Comparison of ENCODE assay signal across 27 cellular contexts in the genomic region with DNA sequence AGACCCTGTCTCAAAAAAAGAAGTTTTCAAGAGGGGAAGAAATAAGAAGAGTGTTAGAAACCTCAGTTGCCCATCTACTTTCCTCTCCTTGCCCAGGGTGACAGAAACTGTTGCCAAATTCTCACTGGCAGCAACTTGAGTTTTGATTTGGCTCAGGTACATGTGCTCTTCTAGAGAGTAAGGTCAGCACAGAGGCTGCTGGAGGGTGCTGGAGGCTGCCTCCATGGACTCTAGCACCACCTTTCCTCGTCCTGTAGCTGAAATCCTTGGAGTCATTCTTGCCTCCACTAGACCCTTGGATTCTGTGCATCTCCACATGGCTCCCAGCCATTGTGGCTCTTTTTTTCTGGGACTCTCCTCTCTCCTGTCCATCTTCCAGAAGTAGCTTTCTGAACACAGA. TPM values are rescaled to one million over a fixed set of nuclear protein-coding genes. Genes with fewer than 3 reads are reported as not detected.
DNase-seq lines count a peak whose midpoint lies in the region; ATAC-seq, FAIRE-seq and TF ChIP-seq lines count a peak whose summit lies in the region.
"Had no signal": no experiment of that assay in that cellular context is flagged by ENCODE, and none has a peak within 500 bp of the region (broad histone marks: within the 10 kb centered on the region; RNA-seq: fewer than 3 reads in every experiment).

No MANE protein-coding gene starts in this region.

- H3K9me3 ChIP-seq in right atrium auricular region (no peaks in the 10 kb centered on the region), H1 (ENCODE audit: insufficient read depth in 2 of 2, low read depth in 1 of 2, low read length in 1 of 2) (no peaks in the 10 kb centered on the region), right lobe of liver (no peaks in the 10 kb centered on the region), H9 (ENCODE audit: control insufficient read depth, low read depth, low read length) (no peaks in the 10 kb centered on the region)
- no peaks in the 10 kb centered on the region for H3K9me3 ChIP-seq in CD4-positive, alpha-beta memory T cell (ENCODE audit: control insufficient read depth in 1 of 2, low read length in 2 of 2)
- H3K9me3 ChIP-seq: A549; BLaER1 treated with 17β-estradiol and CSF1 and Interleukin-3, amounts not matched to agents 10 nM and 100 nM had no signal

- no peak overlapping the region for H3K4me3 Mint-ChIP-seq in CD4-positive, alpha-beta memory T cell
- no peak overlapping the region for H3K4me3 Mint-ChIP-seq in H9
- H3K4me3 Mint-ChIP-seq: B cell; CD4-positive, alpha-beta T cell; CD8-positive, alpha-beta memory T cell had no signal

- no peak overlapping the region for H4K91ac ChIP-seq in H1 (replicated peaks; ENCODE audit: insufficient read length, low read length)
- no peak overlapping the region for H4K91ac ChIP-seq in H9 (ENCODE audit: insufficient read length, low read depth, low read length)

- CTCF ChIA-PET in CD4-positive, alpha-beta memory T cell (lab: Charles Lee; ENCODE audit: partially characterized antibody), result interaction anchor here (1.0 kb wide), 1 partner anchor 865 kb away, joined by 3 read pairs; no protein-coding TSS in a partner anchor
- CTCF ChIA-PET in H1 (lab: Charles Lee; ENCODE audit: partially characterized antibody), result no interaction called here

- no peaks in the 10 kb centered on the region for H3K36me3 ChIP-seq in right atrium auricular region
- H3K36me3 ChIP-seq in CD4-positive, alpha-beta memory T cell (ENCODE audit: insufficient read depth, low read length), result no peaks in the 10 kb centered on the region
- H3K36me3 ChIP-seq in H1 (ENCODE audit: control insufficient read depth in 2 of 4, insufficient read depth in 4 of 4, low read length in 3 of 4), result no peaks in the 10 kb centered on the region
- H3K36me3 ChIP-seq in right lobe of liver, result no peaks in the 10 kb centered on the region
- no peaks in the 10 kb centered on the region for H3K36me3 ChIP-seq in brain microvascular endothelial cell (replicated peaks)
- H3K36me3 ChIP-seq: BLaER1 treated with 17β-estradiol and CSF1 and Interleukin-3, amounts not matched to agents 10 nM and 100 nM had no signal

- H3K27ac Mint-ChIP-seq in CD4-positive, alpha-beta memory T cell, result peak overlapping the region in 4 of 7 donors; percentile 7 to 60 (median 42)
- H3K27ac Mint-ChIP-seq in H9, result peak overlapping the region in 1 of 3 experiments; percentile 4; a peak in 1 of 7 replicates
- H3K27ac Mint-ChIP-seq: B cell; CD4-positive, alpha-beta T cell had no signal

- no peak overlapping the region for H3K14ac ChIP-seq in H1 (ENCODE audit: insufficient read length)
- no peak overlapping the region for H3K14ac ChIP-seq in H9 (ENCODE audit: insufficient read depth, low read length)

- H3K9ac ChIP-seq in H1 (replicated peaks in 1 of 4; ENCODE audit: extremely low read depth in 1 of 4, low read depth in 3 of 4, low read length in 3 of 4), result no peak overlapping the region
- no peak overlapping the region for H3K9ac ChIP-seq in H9 (ENCODE audit: extremely low read depth, insufficient read length, low read length)
- H3K9ac ChIP-seq: BLaER1 treated with 17β-estradiol and CSF1 and Interleukin-3, amounts not matched to agents 10 nM and 100 nM had no signal

- H3K56ac ChIP-seq in H1 (replicated peaks; ENCODE audit: insufficient read length, low read depth, low read length), result no peak overlapping the region
- H3K56ac ChIP-seq in H9 (ENCODE audit: insufficient read length, low read depth, low read length), result no peak overlapping the region

- H3K36me3 Mint-ChIP-seq in CD4-positive, alpha-beta memory T cell, result no peaks in the 10 kb centered on the region
- H3K36me3 Mint-ChIP-seq in H9 (ENCODE audit: insufficient read depth in 1 of 3, low read depth in 3 of 3), result no peaks in the 10 kb centered on the region
- H3K36me3 Mint-ChIP-seq: CD8-positive, alpha-beta memory T cell had no signal

- H2BK20ac ChIP-seq in H1 (ENCODE audit: low read length), result 0 out of 2 replicates have a peak overlapping the region, but pooled peaks have one; percentile 84
- no peak overlapping the region for H2BK20ac ChIP-seq in H9 (ENCODE audit: low read depth, low read length, poor library complexity, severe bottlenecking)

- H3K23me2 ChIP-seq in H1 (ENCODE audit: low read depth, low read length) (no peaks in the 10 kb centered on the region; the same call in 1 of the 2 replicates), H9 (ENCODE audit: insufficient read length, low read depth, low read length, poor library complexity, severe bottlenecking) (no peaks in the 10 kb centered on the region)

- TF ChIP-seq RAD21 in H1 (IDR thresholded peaks at IDR 0.05 in 1 of 2, conservative IDR thresholded peaks at IDR 0.05 in 1 of 2; ENCODE audit: low read depth in 2 of 2, low read length in 2 of 2), result no peak

- no peak overlapping the region for H3T11ph ChIP-seq in H9 (ENCODE audit: low read length)

- H4K8ac ChIP-seq in H1 (ENCODE audit: extremely low read depth, insufficient read depth, low read length), result no peak overlapping the region
- no peak overlapping the region for H4K8ac ChIP-seq in H9 (replicated peaks; ENCODE audit: insufficient read length, low read depth, low read length)

- H3K18ac ChIP-seq in H1 (ENCODE audit: extremely low read depth, low read length), result no peak overlapping the region
- H3K18ac ChIP-seq in H9 (ENCODE audit: insufficient read length, low read depth, low read length), result no peak overlapping the region

- peaks cover under 1 to 4% (median 2%) of the 10 kb centered on the region in 4 donors for H3K4me1 Mint-ChIP-seq in CD4-positive, alpha-beta memory T cell
- H3K4me1 Mint-ChIP-seq in H9, result peaks cover 16 to 23% of the 10 kb centered on the region in 2 experiments

- TF ChIP-seq POLR2A in H1 (IDR thresholded peaks at IDR 0.05; ENCODE audit: control extremely low read depth in 1 of 2, low read depth in 2 of 2, low read length in 2 of 2) (no peak), right lobe of liver (IDR thresholded peaks at IDR 0.05) (no peak)

- TF ChIP-seq CTCF in right atrium auricular region (IDR thresholded peaks at IDR 0.05), result no peak
- TF ChIP-seq CTCF in H1 (IDR thresholded peaks at IDR 0.05; ENCODE audit: control extremely low read depth in 1 of 3, insufficient read depth in 1 of 3, low read depth in 1 of 3, low read length in 3 of 3), result no peak
- no peak for TF ChIP-seq CTCF in right lobe of liver (IDR thresholded peaks at IDR 0.05)
- TF ChIP-seq CTCF in brain microvascular endothelial cell (IDR thresholded peaks at IDR 0.05; ENCODE audit: low read depth, low read length, missing control alignments), result no peak
- no peak for TF ChIP-seq CTCF in H9 (conservative IDR thresholded peaks at IDR 0.05)

- ATAC-seq in left ventricle myocardium superior, result peak; percentile 54
- ATAC-seq in right lobe of liver, result peak; percentile 44 to 75 (median 66)
- no peak for ATAC-seq in HG03095 (IDR thresholded peaks at IDR 0.05; ENCODE audit: unreplicated experiment)
- ATAC-seq: A549, GM12878 had no signal

- no peaks in the 10 kb centered on the region for H4K20me1 ChIP-seq in H1 (replicated peaks in 1 of 2; ENCODE audit: control insufficient read depth in 1 of 2, insufficient read depth in 2 of 2, low read length in 2 of 2)
- H4K20me1 ChIP-seq in H9 (ENCODE audit: control insufficient read depth, insufficient read depth, insufficient read length), result no peaks in the 10 kb centered on the region
- H4K20me1 ChIP-seq: BLaER1 treated with 17β-estradiol and CSF1 and Interleukin-3, amounts not matched to agents 10 nM and 100 nM had no signal

- no peaks in the 10 kb centered on the region for H3K79me2 ChIP-seq in H1 (ENCODE audit: control insufficient read depth in 1 of 2, insufficient read depth in 2 of 2, low read length in 2 of 2)
- no peaks in the 10 kb centered on the region for H3K79me2 ChIP-seq in H9 (ENCODE audit: insufficient read depth, low read length)

- no peak overlapping the region; the same call in 1 of the 2 replicates for H2BK12ac ChIP-seq in H1 (ENCODE audit: low read depth, low read length)
- no peak overlapping the region for H2BK12ac ChIP-seq in H9 (ENCODE audit: insufficient read length, low read depth, low read length)

- H4K5ac ChIP-seq in H1 (ENCODE audit: insufficient read length, low read depth, low read length) (no peak overlapping the region), H9 (ENCODE audit: insufficient read length, low read depth, low read length) (no peak overlapping the region)

- H3K4me2 ChIP-seq in H1 (ENCODE audit: insufficient read depth in 1 of 2, low read depth in 2 of 2, low read length in 2 of 2) (no peak overlapping the region), H9 (ENCODE audit: insufficient read depth, insufficient read length, low read length) (no peak overlapping the region)
- H3K4me2 ChIP-seq: A549 had no signal

- POLR2A ChIA-PET in CD4-positive, alpha-beta memory T cell (lab: Charles Lee; ENCODE audit: partially characterized antibody), result no interaction called here
- POLR2A ChIA-PET in H1 (lab: Charles Lee; ENCODE audit: partially characterized antibody), result no interaction called here

- TF ChIP-seq EP300 in H1 (IDR thresholded peaks at IDR 0.05; ENCODE audit: borderline replicate concordance in 1 of 2, low read depth in 2 of 2, low read length in 2 of 2), result no peak

- H2AK5ac ChIP-seq in H1 (ENCODE audit: low read depth, low read length) (no peak overlapping the region), H9 (ENCODE audit: insufficient read length, low read length) (no peak overlapping the region)

- no peaks in the 10 kb centered on the region for H3K4me1 ChIP-seq in right atrium auricular region
- H3K4me1 ChIP-seq in CD4-positive, alpha-beta memory T cell (ENCODE audit: insufficient read depth, low read length), result peaks cover 2% of the 10 kb centered on the region
- peaks cover 0 to 4% (median 0%) of the 10 kb centered on the region in 4 experiments; a peak in 2 of 7 replicates for H3K4me1 ChIP-seq in H1 (replicated peaks in 1 of 4; ENCODE audit: control insufficient read depth in 3 of 4, insufficient read depth in 4 of 4, low read length in 3 of 4)
- H3K4me1 ChIP-seq in right lobe of liver, result peaks cover 0 to 16% (median 6%) of the 10 kb centered on the region in 4 donors
- no peaks in the 10 kb centered on the region; the same call in 1 of the 2 replicates for H3K4me1 ChIP-seq in H9 (ENCODE audit: insufficient read depth, low read length)

- H3K27me3 Mint-ChIP-seq in CD4-positive, alpha-beta memory T cell, result no peaks in the 10 kb centered on the region
- H3K27me3 Mint-ChIP-seq in H9 (ENCODE audit: low read depth), result no peaks in the 10 kb centered on the region
- H3K27me3 Mint-ChIP-seq: B cell; CD4-positive, alpha-beta T cell; CD8-positive, alpha-beta memory T cell had no signal

- in situ Hi-C loops in brain microvascular endothelial cell (cut with HindIII; ENCODE audit: low pct_ligation_motif_present, low sequenced_read_pairs), result no loop called here

- no peak overlapping the region; the same call in 1 of the 2 replicates for H2BK5ac ChIP-seq in H1 (ENCODE audit: low read depth, low read length)
- H2BK5ac ChIP-seq in H9 (ENCODE audit: insufficient read length, low read length), result no peak overlapping the region

- H3K79me1 ChIP-seq in H1 (ENCODE audit: low read depth, low read length), result no peaks in the 10 kb centered on the region
- no peaks in the 10 kb centered on the region for H3K79me1 ChIP-seq in H9 (ENCODE audit: insufficient read depth, low read depth, low read length, poor library complexity, severe bottlenecking)

- H2AFZ ChIP-seq in H1 (ENCODE audit: low read length) (no peak overlapping the region), H9 (ENCODE audit: low read length) (no peak overlapping the region)

- H3K27ac ChIP-seq in right atrium auricular region (no peak overlapping the region), H1 (ENCODE audit: low read depth, low read length) (no peak overlapping the region), right lobe of liver (peak overlapping the region; percentile 72 to 97 (median 94)), brain microvascular endothelial cell (no peak overlapping the region), H9 (ENCODE audit: insufficient read length, low read depth, low read length) (no peak overlapping the region)
- H3K27ac ChIP-seq in CD4-positive, alpha-beta memory T cell (ENCODE audit: low read depth, low read length), result no peak overlapping the region
- H3K27ac ChIP-seq: 22Rv1; A549; BLaER1 treated with 17β-estradiol and CSF1 and Interleukin-3, amounts not matched to agents 10 nM and 100 nM; C4-2B had no signal

- no peaks in the 10 kb centered on the region for H3K9me3 Mint-ChIP-seq in CD4-positive, alpha-beta memory T cell
- H3K9me3 Mint-ChIP-seq in H9, result no peaks in the 10 kb centered on the region
- H3K9me3 Mint-ChIP-seq: CD4-positive, alpha-beta T cell; CD8-positive, alpha-beta memory T cell had no signal

- 90% methylated on average over 1 of the region's 1 CpG; no CpG with 5 or more reads in 1 of the 2 experiments for WGBS in H1 (ENCODE audit: extremely low coverage in 1 of 2, insufficient coverage in 1 of 2, insufficient read length in 1 of 2, insufficient replicate concordance in 2 of 2, low coverage in 1 of 2, low lambda C conversion rate in 2 of 2, missing lambda C conversion rate in 1 of 2), 2 experiments
- WGBS in right lobe of liver (ENCODE audit: insufficient coverage, low coverage, low lambda C conversion rate, missing lambda C conversion rate), result 67% methylated on average over 1 of the region's 1 CpG
- no CpG with 5 or more reads among the region's 1 CpG for WGBS in H9 (ENCODE audit: extremely low coverage, insufficient read length, low lambda C conversion rate)

- H3K27me3 ChIP-seq in right atrium auricular region (no peaks in the 10 kb centered on the region), H1 (replicated peaks in 1 of 4; ENCODE audit: control insufficient read depth in 3 of 4, extremely low read depth in 1 of 4, insufficient read depth in 3 of 4, low read length in 3 of 4) (no peaks in the 10 kb centered on the region), right lobe of liver (no peaks in the 10 kb centered on the region), brain microvascular endothelial cell (replicated peaks) (no peaks in the 10 kb centered on the region), H9 (ENCODE audit: insufficient read depth, low read length) (no peaks in the 10 kb centered on the region)
- H3K27me3 ChIP-seq in CD4-positive, alpha-beta memory T cell (ENCODE audit: insufficient read depth, low read length), result no peaks in the 10 kb centered on the region
- H3K27me3 ChIP-seq: BLaER1 treated with 17β-estradiol and CSF1 and Interleukin-3, amounts not matched to agents 10 nM and 100 nM had no signal

- DNase-seq in left ventricle myocardium superior (no peak), right atrium auricular region (ENCODE audit: low spot score) (no peak), H1 (ENCODE audit: low read depth in 1 of 2, low spot score in 2 of 2) (no peak), right lobe of liver (peak in 1 of 3 donors; percentile 65), brain microvascular endothelial cell (no peak), H9 (no peak)
- DNase-seq in CD4-positive, alpha-beta memory T cell, result no peak
- DNase-seq: AML-193; CD4-positive, alpha-beta T cell; CD8-positive, alpha-beta memory T cell; COR-L47; DMS 273 treated with DMSO at 0.1 percent for 48 hours; DMS153; DMS53; DMS79; DND-41; EL; GDM1 had no signal

- H3K23ac ChIP-seq in H1 (ENCODE audit: insufficient read length), result no peak overlapping the region
- H3K23ac ChIP-seq in H9 (ENCODE audit: insufficient read length, low read depth, low read length), result no peak overlapping the region

- intact Hi-C loops in left ventricle myocardium superior (cut with micrococcal nuclease) (loop anchor here (10.0 kb wide), 1 partner anchor 264 kb away; no protein-coding TSS in a partner anchor), right lobe of liver (cut with DNase I) (loop anchor here in 1 of 2 donors (10.0 kb wide), 1 partner anchor 244 kb away; no protein-coding TSS in a partner anchor)
- intact Hi-C loops in CD4-positive, alpha-beta memory T cell (cut with micrococcal nuclease), result no loop called here

- H2BK15ac ChIP-seq in H1 (ENCODE audit: low read length), result peak overlapping the region; percentile 75
- H2BK15ac ChIP-seq in H9 (ENCODE audit: low read depth, low read length), result no peak overlapping the region

- H2BK120ac ChIP-seq in H1 (replicated peaks; ENCODE audit: low read depth, low read length), result no peak overlapping the region
- no peak overlapping the region for H2BK120ac ChIP-seq in H9 (ENCODE audit: low read depth, low read length, poor library complexity, severe bottlenecking)

- FAIRE-seq in H1 (lab: Jason Lieb, UNC), result no peak
- FAIRE-seq: A549, GM12878, GM12892, GM18507 had no signal

- H3K4me3 ChIP-seq in right atrium auricular region (no peak overlapping the region), H1 (ENCODE audit: extremely low read depth in 1 of 4, insufficient read depth in 2 of 4, low read depth in 3 of 4, low read length in 4 of 4) (no peak overlapping the region), right lobe of liver (no peak overlapping the region), brain microvascular endothelial cell (ENCODE audit: low read depth, low read length) (no peak overlapping the region)
- no peak overlapping the region for H3K4me3 ChIP-seq in CD4-positive, alpha-beta memory T cell (ENCODE audit: low read length in 2 of 2)
- H3K4me3 ChIP-seq: A549; BLaER1 treated with 17β-estradiol and CSF1 and Interleukin-3, amounts not matched to agents 10 nM and 100 nM; GM12878 had no signal

- H3K4ac ChIP-seq in H1 (replicated peaks; ENCODE audit: insufficient read length, low read depth, low read length) (no peak overlapping the region), H9 (ENCODE audit: low read depth, low read length) (no peak overlapping the region)

RNA-seq across cellular contexts. Expression of a gene that starts 43.9 kb away (rescaled TPM):
- total RNA-seq in left ventricle myocardium superior (24.5 TPM), right atrium auricular region (1 to 10 TPM; 7.8 to 9.9 TPM), right lobe of liver (10 to 100 TPM; 38.1 to 56.8 (median 46.4) TPM), H9 (2021) (16.5 and 20.7 TPM in 2 replicates)
- 10 to 100 TPM in 1 of 2 experiments, 1 to 10 TPM in 1; 9.8 to 10.1 TPM for total RNA-seq in CD4-positive, alpha-beta memory T cell
- 10 to 100 TPM; 17.3 to 24.8 TPM for polyA plus RNA-seq in CD4-positive, alpha-beta memory T cell
- 9.8 and 11.3 TPM in 2 replicates for total RNA-seq in H1 (2021; fragmentation: NEBNext Ultra II Directional; extraction: Animal tissue kit (Norgen Biotek cat#: 25700))
- polyA plus RNA-seq in H1 (2011; rRNA removed), result 5.2 and 9.2 TPM in 2 replicates
- polyA plus RNA-seq in H1 (2011; cell fraction: cytosol; rRNA removed), result 9.0 TPM
- polyA plus RNA-seq in H1 (2011; cell fraction: nucleus; rRNA removed), result 8.9 TPM
- polyA plus RNA-seq in H1 (2012, experiment 1 of 2), result 10.6 to 17.4 TPM (median 12.6 TPM) in 4 replicates
- polyA plus RNA-seq in H1 (2012, experiment 2 of 2), result 7.1 TPM
- 14.7 TPM for polyA plus RNA-seq in H1 (2013, experiment 1 of 2)
- polyA plus RNA-seq in H1 (2013, experiment 2 of 2), result 12.4 TPM
- polyA minus RNA-seq in H1 (2011; rRNA and poly(A)+ RNA removed), result 3.0 and 9.0 TPM in 2 replicates
- 3.5 TPM for polyA minus RNA-seq in H1 (2011; cell fraction: cytosol; rRNA and poly(A)+ RNA removed)
- polyA minus RNA-seq in H1 (2011; cell fraction: nucleus; rRNA and poly(A)+ RNA removed), result 17.8 TPM

Comparison
In these comparisons a context has a peak if more than half of its experiments do, and no peak if none do; other contexts are left out.
1. H3K27ac ChIP-seq: peak in right lobe of liver (3 of 3); none in right atrium auricular region (0 of 2), CD4-positive, alpha-beta memory T cell (single experiment), H1 (single experiment), brain microvascular endothelial cell (single experiment) and H9 (single experiment).